ENCODE assay signal across 24 cellular contexts in the genomic region with DNA sequence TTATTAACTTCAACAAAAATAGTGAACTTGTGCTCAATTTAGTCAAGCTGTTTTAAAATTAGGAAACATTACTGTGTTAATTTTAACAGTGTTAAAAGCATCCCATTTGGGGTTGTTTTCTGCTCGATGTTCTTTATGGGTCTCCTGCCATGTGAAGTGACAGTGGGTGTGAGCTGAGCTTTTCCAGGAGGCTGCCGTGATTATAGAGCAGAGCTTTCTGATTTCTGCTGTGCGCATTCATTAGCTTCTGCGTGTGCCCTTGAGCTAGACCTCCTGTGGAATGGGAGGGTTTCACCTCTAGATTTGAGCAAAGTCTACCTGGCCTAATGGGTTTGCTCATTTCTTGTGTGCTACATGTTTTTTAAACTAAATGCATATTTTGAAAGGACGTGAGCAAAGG.
A peak's percentile ranks its signal among the peaks of the same experiment; 100 is the strongest.
DNase-seq lines count a peak whose midpoint lies in the region; ATAC-seq and TF ChIP-seq lines count a peak whose summit lies in the region.
"Had no signal": no experiment of that assay in that cellular context is flagged by ENCODE, and none has a peak within 500 bp of the region (broad histone marks: within the 10 kb centered on the region; RNA-seq: fewer than 3 reads in every experiment).

No MANE protein-coding gene starts in this region.

- H3K4me3 ChIP-seq in BLaER1, result no peak overlapping the region
- H3K4me3 ChIP-seq: Peyer's patch had no signal

- peaks cover 15% of the 10 kb centered on the region for H3K9me3 Mint-ChIP-seq in nephron progenitor cell
- H3K9me3 Mint-ChIP-seq in activated T-cell treated with anti-CD3 and anti-CD28 coated beads, Interleukin-2, amount 50 U/mL, for 24 hours, result no peaks in the 10 kb centered on the region
- H3K9me3 Mint-ChIP-seq: HFFc6 had no signal

- H3K36me3 ChIP-seq in BLaER1, result no peaks in the 10 kb centered on the region
- H3K36me3 ChIP-seq: BE2C, Peyer's patch had no signal

- H3K27ac Mint-ChIP-seq in nephron progenitor cell, result peak overlapping the region; percentile 90
- H3K27ac Mint-ChIP-seq in activated T-cell treated with anti-CD3 and anti-CD28 coated beads, Interleukin-2, amount 50 U/mL, for 24 hours, result no peak overlapping the region
- H3K27ac Mint-ChIP-seq: CD4-positive, alpha-beta memory T cell; HFFc6 had no signal

- H3K4me3 Mint-ChIP-seq in nephron progenitor cell, result no peak overlapping the region
- no peak overlapping the region for H3K4me3 Mint-ChIP-seq in activated T-cell treated with anti-CD3 and anti-CD28 coated beads, Interleukin-2, amount 50 U/mL, for 24 hours
- H3K4me3 Mint-ChIP-seq: CD4-positive, alpha-beta memory T cell; HFFc6 had no signal

- peak; percentile 81 for ATAC-seq in left ventricle myocardium superior
- ATAC-seq in GM21381 (IDR thresholded peaks at IDR 0.05; ENCODE audit: unreplicated experiment), result no peak
- ATAC-seq: HepG2 had no signal

- DNase-seq in NCI-H2227 (lab: John Stamatoyannopoulos, UW; ENCODE audit: unreplicated experiment) (peak; percentile 65), left ventricle myocardium superior (no peak), nephron progenitor cell (no peak), OCI-M1 (lab: John Stamatoyannopoulos, UW) (no peak), caudate nucleus (lab: John Stamatoyannopoulos, UW) (no peak)
- DNase-seq in activated T-cell treated with anti-CD3 and anti-CD28 coated beads, Interleukin-2, amount 50 U/mL, for 24 hours, result no peak
- DNase-seq: BE2C; Calu3; CD4-positive, alpha-beta memory T cell; EL; H7; HFFc6; KBM-7; NCI-H1417 treated with DMSO at 0.1 percent for 48 hours; NCI-H187 treated with DMSO at 0.1 percent for 48 hours; NCI-H2171; NCI-H446 treated with DMSO at 0.1 percent for 48 hours; NCI-H69; Peyer's patch; SHP77; SK-N-SH had no signal

- peaks cover 90% of the 10 kb centered on the region for H3K36me3 Mint-ChIP-seq in nephron progenitor cell (ENCODE audit: low read depth)
- H3K36me3 Mint-ChIP-seq in activated T-cell treated with anti-CD3 and anti-CD28 coated beads, Interleukin-2, amount 50 U/mL, for 24 hours (ENCODE audit: low read depth), result no peaks in the 10 kb centered on the region
- H3K36me3 Mint-ChIP-seq: CD4-positive, alpha-beta memory T cell had no signal

- no peaks in the 10 kb centered on the region for H4K20me1 ChIP-seq in BLaER1

- intact Hi-C loops in left ventricle myocardium superior (cut with micrococcal nuclease), result no loop called here

- H3K9ac ChIP-seq in BLaER1, result no peak overlapping the region
- H3K9ac ChIP-seq: SK-N-SH had no signal

- no peaks in the 10 kb centered on the region for H3K27me3 ChIP-seq in BLaER1
- H3K27me3 ChIP-seq: BE2C, Peyer's patch had no signal

- peaks cover 65% of the 10 kb centered on the region for H3K4me1 ChIP-seq in BLaER1
- H3K4me1 ChIP-seq: BE2C, Peyer's patch had no signal

- TF ChIP-seq CTCF in nephron progenitor cell (IDR thresholded peaks at IDR 0.05), result no peak

- peaks cover 27% of the 10 kb centered on the region for H3K4me1 Mint-ChIP-seq in nephron progenitor cell
- peaks cover 7% of the 10 kb centered on the region for H3K4me1 Mint-ChIP-seq in activated T-cell treated with anti-CD3 and anti-CD28 coated beads, Interleukin-2, amount 50 U/mL, for 24 hours (ENCODE audit: low read depth)

- H3K9me3 ChIP-seq in BLaER1, result peaks cover 8% of the 10 kb centered on the region; the same call in 1 of the 2 replicates
- H3K9me3 ChIP-seq: BE2C, Peyer's patch, SK-N-SH had no signal

- H3K27ac ChIP-seq in BLaER1 (peak overlapping the region; percentile 82), caudate nucleus (ENCODE audit: low read depth, low read length) (no peak overlapping the region)
- H3K27ac ChIP-seq: Peyer's patch had no signal

- peak overlapping the region; percentile 71 for H3K4me2 ChIP-seq in BLaER1
- H3K4me2 ChIP-seq: SK-N-SH had no signal

- no peaks in the 10 kb centered on the region for H3K27me3 Mint-ChIP-seq in nephron progenitor cell (ENCODE audit: low read depth, poor library complexity)
- no peaks in the 10 kb centered on the region for H3K27me3 Mint-ChIP-seq in activated T-cell treated with anti-CD3 and anti-CD28 coated beads, Interleukin-2, amount 50 U/mL, for 24 hours
